Comparison of ENCODE assay signal across 12 cellular contexts in the genomic region with DNA sequence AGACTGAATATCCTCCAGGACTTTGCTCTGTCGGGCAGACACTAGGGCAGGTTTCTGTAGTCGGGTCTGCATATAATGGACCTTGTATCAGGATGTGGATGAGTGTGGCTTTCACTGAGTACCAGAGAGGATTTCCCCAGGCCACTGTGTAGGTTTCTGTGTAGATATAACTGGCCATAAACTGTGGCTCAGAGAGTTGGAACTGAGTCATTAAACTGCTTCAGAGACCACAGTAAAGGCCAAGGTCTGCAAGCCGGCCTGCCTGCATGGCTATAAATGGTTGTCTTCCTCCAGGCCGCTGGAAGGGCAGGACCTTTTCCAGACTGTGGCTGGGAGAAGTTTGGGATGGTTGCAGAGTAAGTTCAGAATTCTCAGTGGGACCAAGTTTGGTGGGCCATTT. TPM values are rescaled to one million over a fixed set of nuclear protein-coding genes. Genes with fewer than 3 reads are reported as not detected.
DNase-seq lines count a peak whose midpoint lies in the region; ATAC-seq, FAIRE-seq and TF ChIP-seq lines count a peak whose summit lies in the region.
"Had no signal": no experiment of that assay in that cellular context is flagged by ENCODE, and none has a peak within 500 bp of the region (broad histone marks: within the 10 kb centered on the region; RNA-seq: fewer than 3 reads in every experiment).

No MANE protein-coding gene starts in this region.

- peak; percentile 30 for DNase-seq in GM10248 (ENCODE audit: extremely low spot score)
- DNase-seq in astrocyte (ENCODE audit: low read depth): peak; percentile 33
- DNase-seq in activated CD4-positive, CD25-positive, alpha-beta regulatory T cell treated with anti-CD3 and anti-CD28 coated beads, Interleukin-2, amount 50 U/mL, for 72 hours: no peak
- no peak for DNase-seq in epidermal melanocyte (ENCODE audit: insufficient read length, low spot score)
- no peak for DNase-seq in foreskin keratinocyte
- no peak for DNase-seq in NCI-H345 treated with DMSO at 0.1 percent for 48 hours (lab: John Stamatoyannopoulos, UW; ENCODE audit: unreplicated experiment)
- DNase-seq: anterior cingulate cortex, Right ventricle myocardium superior had no signal

- no peak overlapping the region for H2AFZ ChIP-seq in astrocyte (ENCODE audit: low read depth, low read length)

- peaks cover 43% of the 10 kb centered on the region for H4K20me1 ChIP-seq in astrocyte (ENCODE audit: insufficient read depth, low read length)

- TF ChIP-seq CTCF in GM10248 (IDR thresholded peaks at IDR 0.05; ENCODE audit: control extremely low read depth, extremely low read depth, low read depth, missing control alignments) (no peak), astrocyte (IDR thresholded peaks at IDR 0.05; ENCODE audit: insufficient read depth, low read depth, low read length) (no peak), foreskin keratinocyte (conservative IDR thresholded peaks at IDR 0.05) (no peak)

- H3K4me1 Mint-ChIP-seq in astrocyte (ENCODE audit: low read depth, unreplicated experiment): peaks cover 18% of the 10 kb centered on the region

- H3K27me3 ChIP-seq in astrocyte (ENCODE audit: insufficient read depth, low read length) (no peaks in the 10 kb centered on the region), foreskin keratinocyte (no peaks in the 10 kb centered on the region)

- H3K27ac Mint-ChIP-seq in astrocyte (ENCODE audit: unreplicated experiment): no peak overlapping the region
- H3K27ac Mint-ChIP-seq: stimulated activated naive CD8-positive, alpha-beta T cell treated with anti-CD3 and anti-CD28 coated beads, Interleukin-15, Interleukin-2, amounts not matched to agents 100 ng/mL and 50 ng/mL, for 24 hours had no signal

- H3K9ac ChIP-seq in astrocyte (ENCODE audit: low read length): no peak overlapping the region

- H3K4me2 ChIP-seq in astrocyte (ENCODE audit: low read length): no peak overlapping the region

- H3K9me3 Mint-ChIP-seq in astrocyte (ENCODE audit: unreplicated experiment): no peaks in the 10 kb centered on the region

- peaks cover 11% of the 10 kb centered on the region for H3K36me3 ChIP-seq in astrocyte (ENCODE audit: insufficient read depth, low read length)

- H3K4me1 ChIP-seq in astrocyte (ENCODE audit: insufficient read depth, low read length): peaks cover 2% of the 10 kb centered on the region
- no peaks in the 10 kb centered on the region for H3K4me1 ChIP-seq in foreskin keratinocyte

- CTCF ChIA-PET in GM10248 (lab: Yijun Ruan, JAX): no interaction called here

- H3K36me3 Mint-ChIP-seq in astrocyte (ENCODE audit: low read depth, unreplicated experiment): peaks cover 18% of the 10 kb centered on the region

- no peak overlapping the region for H3K4me3 ChIP-seq in astrocyte (ENCODE audit: insufficient read depth, low read depth, low read length)
- H3K4me3 ChIP-seq: lung had no signal

- FAIRE-seq in astrocyte (lab: Jason Lieb, UNC): no peak

- H3K27ac ChIP-seq in astrocyte (ENCODE audit: low read depth, low read length) (no peak overlapping the region), foreskin keratinocyte (no peak overlapping the region)

- POLR2A ChIA-PET in GM10248 (lab: Yijun Ruan, JAX): interaction anchor here (1.1 kb wide), 1 partner anchor 11 kb away, joined by 4 read pairs; no protein-coding TSS in a partner anchor

- H3K27me3 Mint-ChIP-seq in astrocyte (ENCODE audit: low read depth, unreplicated experiment): no peaks in the 10 kb centered on the region
- H3K27me3 Mint-ChIP-seq: stimulated activated naive CD8-positive, alpha-beta T cell treated with anti-CD3 and anti-CD28 coated beads, Interleukin-15, Interleukin-2, amounts not matched to agents 100 ng/mL and 50 ng/mL, for 24 hours had no signal

- H3K79me2 ChIP-seq in astrocyte (ENCODE audit: insufficient read depth, low read length): peaks cover 84% of the 10 kb centered on the region

- ATAC-seq in GM19438 (IDR thresholded peaks at IDR 0.05; ENCODE audit: low read depth, unreplicated experiment): peak; percentile 66
- ATAC-seq in HG02973 (IDR thresholded peaks at IDR 0.05; ENCODE audit: unreplicated experiment): peak; percentile 66
- no peak for ATAC-seq in foreskin keratinocyte

- H3K4me3 Mint-ChIP-seq in astrocyte (ENCODE audit: unreplicated experiment): no peak overlapping the region
- H3K4me3 Mint-ChIP-seq: stimulated activated naive CD8-positive, alpha-beta T cell treated with anti-CD3 and anti-CD28 coated beads, Interleukin-15, Interleukin-2, amounts not matched to agents 100 ng/mL and 50 ng/mL, for 24 hours had no signal

- no peaks in the 10 kb centered on the region for H3K9me3 ChIP-seq in astrocyte (ENCODE audit: insufficient read depth, low read depth, low read length)

RNA-seq across cellular contexts. Expression of a gene that starts 16.9 kb away (rescaled TPM):
- total RNA-seq in astrocyte (8.1 and 11.3 TPM in 2 replicates), foreskin keratinocyte (5.4 and 5.9 TPM in 2 replicates)
- 1.4 and 1.6 TPM in 2 replicates for polyA plus RNA-seq in foreskin keratinocyte

Comparison
In these comparisons a context has a peak if more than half of its experiments do, and no peak if none do; other contexts are left out.
1. DNase-seq: peak in GM10248 (single experiment) and astrocyte (single experiment); none in activated CD4-positive, CD25-positive, alpha-beta regulatory T cell treated with anti-CD3 and anti-CD28 coated beads, Interleukin-2, amount 50 U/mL, for 72 hours (single experiment), epidermal melanocyte (single experiment), foreskin keratinocyte (0 of 2) and NCI-H345 treated with DMSO at 0.1 percent for 48 hours (single experiment).